ENCODE assay signal across 11 cellular contexts in the genomic region with DNA sequence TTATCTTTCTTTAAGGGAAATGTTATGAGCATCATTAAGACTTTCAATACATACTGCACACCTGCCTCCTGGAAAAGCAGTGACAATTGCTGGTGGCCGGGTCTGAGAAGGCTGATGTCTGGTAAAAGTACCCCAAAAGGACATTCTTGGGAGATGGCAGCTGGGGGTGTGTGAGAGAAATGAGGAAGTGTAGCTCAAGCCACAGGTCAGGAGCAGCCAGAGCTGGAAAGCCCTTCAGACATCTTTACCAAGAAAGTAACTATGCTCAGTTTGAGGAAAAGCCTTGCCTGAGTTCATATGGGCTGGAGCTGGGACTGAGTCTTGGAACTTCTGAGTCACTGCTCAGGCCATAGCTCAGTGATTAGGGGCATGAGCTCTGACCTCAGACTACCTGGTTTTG.
"Had no signal": no experiment of that assay in that cellular context is flagged by ENCODE, and none has a peak within 500 bp of the region (broad histone marks: within the 10 kb centered on the region; RNA-seq: fewer than 3 reads in every experiment).

No MANE protein-coding gene starts in this region.

- H3K9me3 ChIP-seq: HAP-1 had no signal

- ATAC-seq: GM23338, HCT116 had no signal

- H3K27ac ChIP-seq: GM23248 had no signal

- H3K4me1 ChIP-seq: HAP-1 had no signal

- H3K4me3 ChIP-seq: GM23248, GM23338, HAP-1 had no signal

- H3K36me3 ChIP-seq: HAP-1 had no signal

- H3K9ac ChIP-seq: GM23248 had no signal

- H2AFZ ChIP-seq: GM23248, GM23338 had no signal

- DNase-seq: GM23248, GOT3, H7, H9, HCEC 1CT, HFFc6 had no signal

- FAIRE-seq: H1, H54 had no signal

- H3K4me2 ChIP-seq: GM23338 had no signal
